ENCODE assay signal across 22 cellular contexts in the genomic region with DNA sequence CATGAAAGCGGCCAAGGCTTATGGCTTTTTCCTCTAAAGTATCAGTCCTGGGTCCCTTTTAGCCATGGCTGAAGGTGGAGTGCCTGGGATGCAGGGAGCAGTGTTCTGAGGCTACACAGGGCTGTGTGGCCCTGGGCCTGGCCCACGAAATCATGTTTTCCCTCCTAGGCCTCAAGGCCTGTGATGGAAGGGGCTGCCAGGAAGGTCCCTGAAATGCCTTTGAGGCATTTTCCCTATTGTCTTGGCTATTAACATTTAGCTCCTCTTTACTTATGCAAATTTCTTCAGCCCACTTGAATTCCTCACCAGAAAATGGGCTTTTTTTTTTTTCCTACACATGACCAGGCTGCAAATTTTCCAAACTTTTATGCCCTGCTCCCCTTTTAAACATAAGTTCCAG.
DNase-seq lines count a peak whose midpoint lies in the region; ATAC-seq and TF ChIP-seq lines count a peak whose summit lies in the region.
"Had no signal": no experiment of that assay in that cellular context is flagged by ENCODE, and none has a peak within 500 bp of the region (broad histone marks: within the 10 kb centered on the region; RNA-seq: fewer than 3 reads in every experiment).

No MANE protein-coding gene starts in this region.

- H3K4me3 ChIP-seq in GM23338 (no peak overlapping the region), HUES6 (ENCODE audit: low read depth, low read length) (no peak overlapping the region), aorta (ENCODE audit: low read length in 2 of 2) (no peak overlapping the region), esophagus squamous epithelium (no peak overlapping the region), trophoblast cell (ENCODE audit: low read depth, low read length) (no peak overlapping the region)
- H3K4me3 ChIP-seq: A549; BLaER1 treated with 17β-estradiol and CSF1 and Interleukin-3, amounts not matched to agents 10 nM and 100 nM had no signal

- H4K8ac ChIP-seq in trophoblast cell (ENCODE audit: low read depth, low read length): no peak overlapping the region

- H2AFZ ChIP-seq in GM23338 (no peak overlapping the region), trophoblast cell (ENCODE audit: insufficient read depth, low read length, poor library complexity) (no peak overlapping the region)

- H3K4me3 Mint-ChIP-seq in GM23338 (no peak overlapping the region), WTC11 (no peak overlapping the region)
- H3K4me3 Mint-ChIP-seq: CD14-positive monocyte; CD4-positive, alpha-beta T cell; CD8-positive, alpha-beta memory T cell had no signal

- POLR2A ChIA-PET in WTC11 (lab: Charles Lee): no interaction called here

- H3K36me3 Mint-ChIP-seq in GM23338 (ENCODE audit: low read depth) (peaks cover 21% of the 10 kb centered on the region), WTC11 (peaks cover 20% of the 10 kb centered on the region)
- H3K36me3 Mint-ChIP-seq: CD14-positive monocyte; CD8-positive, alpha-beta memory T cell had no signal

- TF ChIP-seq CTCF in GM23338 (conservative IDR thresholded peaks at IDR 0.05; ENCODE audit: low read depth in 2 of 2): no peak
- TF ChIP-seq CTCF in WTC11 (IDR thresholded peaks at IDR 0.05): no peak
- TF ChIP-seq CTCF in esophagus squamous epithelium (IDR thresholded peaks at IDR 0.05): no peak

- H2BK5ac ChIP-seq in trophoblast cell (ENCODE audit: low read depth, low read length, poor library complexity): no peak overlapping the region

- TF ChIP-seq POLR2A in esophagus squamous epithelium (IDR thresholded peaks at IDR 0.05): no peak

- H3K27me3 Mint-ChIP-seq in GM23338 (ENCODE audit: insufficient read depth, low read depth, poor library complexity) (no peaks in the 10 kb centered on the region), WTC11 (ENCODE audit: low read depth) (no peaks in the 10 kb centered on the region)
- H3K27me3 Mint-ChIP-seq: CD4-positive, alpha-beta T cell; CD8-positive, alpha-beta memory T cell had no signal

- H3K27ac Mint-ChIP-seq in GM23338 (no peak overlapping the region), WTC11 (no peak overlapping the region)
- H3K27ac Mint-ChIP-seq: CD14-positive monocyte; CD4-positive, alpha-beta T cell; CD8-positive, alpha-beta memory T cell had no signal

- no peak overlapping the region for H4K91ac ChIP-seq in trophoblast cell (ENCODE audit: low read depth, low read length)

- H3K9me3 ChIP-seq in HUES6 (ENCODE audit: control insufficient read depth, insufficient read depth, low read depth, low read length) (peaks cover 22% of the 10 kb centered on the region), aorta (ENCODE audit: control insufficient read depth, low read length) (no peaks in the 10 kb centered on the region), esophagus squamous epithelium (peaks cover 0 to 4% (median 0%) of the 10 kb centered on the region in 3 donors), trophoblast cell (ENCODE audit: insufficient read depth, low read depth, low read length) (peaks cover 2% of the 10 kb centered on the region)
- H3K9me3 ChIP-seq: A549, BE2C had no signal

- H3K27me3 ChIP-seq in GM23338 (ENCODE audit: insufficient read depth) (no peaks in the 10 kb centered on the region), HUES6 (ENCODE audit: control insufficient read depth, insufficient read depth, low read length) (no peaks in the 10 kb centered on the region), aorta (ENCODE audit: control insufficient read depth in 1 of 2, insufficient read depth in 2 of 2, low read length in 1 of 2) (no peaks in the 10 kb centered on the region), esophagus squamous epithelium (no peaks in the 10 kb centered on the region), trophoblast cell (ENCODE audit: insufficient read depth, low read length) (no peaks in the 10 kb centered on the region)
- H3K27me3 ChIP-seq: BE2C had no signal

- no peak overlapping the region for H3K4ac ChIP-seq in trophoblast cell (ENCODE audit: low read depth, low read length)

- H3K4me2 ChIP-seq in GM23338: no peak overlapping the region
- no peak overlapping the region for H3K4me2 ChIP-seq in trophoblast cell (ENCODE audit: low read length)
- H3K4me2 ChIP-seq: A549; BLaER1 treated with 17β-estradiol and CSF1 and Interleukin-3, amounts not matched to agents 10 nM and 100 nM had no signal

- peak overlapping the region; percentile 72; the same call in 1 of the 2 replicates for H3K27ac ChIP-seq in GM23338 (ENCODE audit: low read depth)
- H3K27ac ChIP-seq in HUES6 (ENCODE audit: low read depth, low read length): peak overlapping the region; percentile 71; the same call in 1 of the 2 replicates
- no peak overlapping the region for H3K27ac ChIP-seq in aorta (ENCODE audit: low read depth in 1 of 2, low read length in 2 of 2)
- H3K27ac ChIP-seq in esophagus squamous epithelium: no peak overlapping the region
- no peak overlapping the region for H3K27ac ChIP-seq in trophoblast cell (ENCODE audit: low read depth, low read length)
- H3K27ac ChIP-seq: A549; BLaER1 treated with 17β-estradiol and CSF1 and Interleukin-3, amounts not matched to agents 10 nM and 100 nM had no signal

- no peak overlapping the region for H2BK120ac ChIP-seq in trophoblast cell (ENCODE audit: insufficient read depth, low read length, poor library complexity)

- H3K36me3 ChIP-seq in GM23338 (ENCODE audit: insufficient read depth): peaks cover 4% of the 10 kb centered on the region; the same call in 1 of the 2 replicates
- no peaks in the 10 kb centered on the region for H3K36me3 ChIP-seq in HUES6 (ENCODE audit: control insufficient read depth, insufficient read depth, low read length)
- H3K36me3 ChIP-seq in aorta (ENCODE audit: control insufficient read depth in 1 of 2, insufficient read depth in 2 of 2, low read length in 1 of 2): no peaks in the 10 kb centered on the region
- H3K36me3 ChIP-seq in esophagus squamous epithelium: no peaks in the 10 kb centered on the region
- H3K36me3 ChIP-seq in trophoblast cell (ENCODE audit: control insufficient read depth in 1 of 2, insufficient read depth in 2 of 2, low read length in 2 of 2): no peaks in the 10 kb centered on the region
- H3K36me3 ChIP-seq: BE2C; BLaER1 treated with 17β-estradiol and CSF1 and Interleukin-3, amounts not matched to agents 10 nM and 100 nM had no signal

- no peaks in the 10 kb centered on the region for H3K79me1 ChIP-seq in trophoblast cell (ENCODE audit: low read length)

- H3K9me2 ChIP-seq in GM23338 (ENCODE audit: insufficient read depth): no peaks in the 10 kb centered on the region

- H3K79me2 ChIP-seq in GM23338 (replicated peaks; ENCODE audit: insufficient read depth) (no peaks in the 10 kb centered on the region), trophoblast cell (ENCODE audit: control insufficient read depth, insufficient read depth, low read length, poor library complexity) (no peaks in the 10 kb centered on the region)

- no peak overlapping the region for H3K18ac ChIP-seq in trophoblast cell (ENCODE audit: low read length)

- DNase-seq in GM23338 (ENCODE audit: low spot score): peak; percentile 51
- peak; percentile 7 for DNase-seq in WTC11 (ENCODE audit: low spot score)
- no peak for DNase-seq in aorta
- no peak for DNase-seq in esophagus squamous epithelium (lab: John Stamatoyannopoulos, UW)
- no peak for DNase-seq in trophoblast cell
- DNase-seq: 8988T; ACHN; AML-193; BE2C; CD4-positive, alpha-beta T cell; CD8-positive, alpha-beta memory T cell; DMS 273 treated with DMSO at 0.1 percent for 48 hours; DMS79; EL; GF-D8; H7 had no signal

- CTCF ChIA-PET in WTC11 (lab: Charles Lee): no interaction called here

- no peak overlapping the region for H3K23ac ChIP-seq in trophoblast cell (ENCODE audit: low read length)

- no peak overlapping the region for H3K9ac ChIP-seq in HUES6 (ENCODE audit: low read length)
- H3K9ac ChIP-seq in trophoblast cell (ENCODE audit: low read length): no peak overlapping the region
- H3K9ac ChIP-seq: BLaER1 treated with 17β-estradiol and CSF1 and Interleukin-3, amounts not matched to agents 10 nM and 100 nM had no signal

- H4K12ac ChIP-seq in trophoblast cell (ENCODE audit: low read depth, low read length): no peak overlapping the region

- ATAC-seq in GM23338: peak; percentile 39; the same call in 2 of the 3 replicates
- ATAC-seq in WTC11: peak; percentile 52
- peak; percentile 36 for ATAC-seq in aorta (ENCODE audit: low FRiP score)
- no peak for ATAC-seq in HG02981 (IDR thresholded peaks at IDR 0.05; ENCODE audit: unreplicated experiment)
- ATAC-seq: A549, HCT116 had no signal

- H3K14ac ChIP-seq in trophoblast cell (ENCODE audit: low read length): no peak overlapping the region

- H3K9me3 Mint-ChIP-seq in GM23338 (peaks cover 19% of the 10 kb centered on the region), WTC11 (peaks cover 14% of the 10 kb centered on the region)

- H4K20me1 ChIP-seq in GM23338 (replicated peaks; ENCODE audit: insufficient read depth): no peaks in the 10 kb centered on the region
- H4K20me1 ChIP-seq: BLaER1 treated with 17β-estradiol and CSF1 and Interleukin-3, amounts not matched to agents 10 nM and 100 nM had no signal

- H3F3A ChIP-seq in GM23338 (replicated peaks; ENCODE audit: low read depth): no peaks in the 10 kb centered on the region

- intact Hi-C loops in aorta (cut with DNase I) (no loop called here), esophagus squamous epithelium (cut with DNase I) (no loop called here)

- no peak overlapping the region for H2AK5ac ChIP-seq in trophoblast cell (ENCODE audit: low read length)

- no peak overlapping the region for H2BK12ac ChIP-seq in trophoblast cell (ENCODE audit: low read length)

- H3K4me1 ChIP-seq in GM23338 (ENCODE audit: insufficient read depth): peaks cover 10% of the 10 kb centered on the region; the same call in 1 of the 2 replicates
- peaks cover 10% of the 10 kb centered on the region; the same call in 1 of the 2 replicates for H3K4me1 ChIP-seq in HUES6 (ENCODE audit: control insufficient read depth, insufficient read depth, low read length)
- no peaks in the 10 kb centered on the region for H3K4me1 ChIP-seq in aorta (ENCODE audit: control insufficient read depth in 1 of 2, insufficient read depth in 2 of 2, low read length in 2 of 2)
- H3K4me1 ChIP-seq in esophagus squamous epithelium: no peaks in the 10 kb centered on the region
- no peaks in the 10 kb centered on the region for H3K4me1 ChIP-seq in trophoblast cell (ENCODE audit: control insufficient read depth in 1 of 2, insufficient read depth in 2 of 2, low read length in 2 of 2)
- H3K4me1 ChIP-seq: A549; BE2C; BLaER1 treated with 17β-estradiol and CSF1 and Interleukin-3, amounts not matched to agents 10 nM and 100 nM had no signal

- WGBS in aorta, 2 donors: 78 to 82% methylated on average over 2 of the region's 2 CpGs
- WGBS in esophagus squamous epithelium, 2 donors: 33% methylated on average over 1 of the region's 2 CpGs; no CpG with 5 or more reads in 1 of the 2 donors
- WGBS in trophoblast cell (ENCODE audit: extremely low coverage, insufficient coverage, insufficient read length): no CpG with 5 or more reads among the region's 2 CpGs

- H3K4me1 Mint-ChIP-seq in GM23338: peaks cover 14% of the 10 kb centered on the region
- peaks cover 18% of the 10 kb centered on the region for H3K4me1 Mint-ChIP-seq in WTC11
- H3K4me1 Mint-ChIP-seq: CD14-positive monocyte; CD8-positive, alpha-beta memory T cell had no signal

TF ChIP-seq in GM23338, 12 proteins besides CTCF, POLR2A, EP300 and RAD21 (continues in another document):
- no peak for TF ChIP-seq JUNB (IDR thresholded peaks at IDR 0.05; ENCODE audit: unreplicated experiment)

TF ChIP-seq in WTC11, 78 proteins besides CTCF, POLR2A, EP300 and RAD21 (continues in another document):
- TF ChIP-seq EMX1 (CRISPR knock-in tag; IDR thresholded peaks at IDR 0.05): no peak

Comparison
In these comparisons a context has a peak if more than half of its experiments do, and no peak if none do; other contexts are left out.
1. DNase-seq: peak in GM23338 (single experiment) and WTC11 (single experiment); none in aorta (0 of 2), esophagus squamous epithelium (single experiment) and trophoblast cell (0 of 2).
2. H3K27ac ChIP-seq: peak in GM23338 (single experiment) and HUES6 (single experiment); none in aorta (0 of 2), esophagus squamous epithelium (0 of 4) and trophoblast cell (single experiment).